9 cellular contexts compared by ENCODE assay signal in the genomic region with DNA sequence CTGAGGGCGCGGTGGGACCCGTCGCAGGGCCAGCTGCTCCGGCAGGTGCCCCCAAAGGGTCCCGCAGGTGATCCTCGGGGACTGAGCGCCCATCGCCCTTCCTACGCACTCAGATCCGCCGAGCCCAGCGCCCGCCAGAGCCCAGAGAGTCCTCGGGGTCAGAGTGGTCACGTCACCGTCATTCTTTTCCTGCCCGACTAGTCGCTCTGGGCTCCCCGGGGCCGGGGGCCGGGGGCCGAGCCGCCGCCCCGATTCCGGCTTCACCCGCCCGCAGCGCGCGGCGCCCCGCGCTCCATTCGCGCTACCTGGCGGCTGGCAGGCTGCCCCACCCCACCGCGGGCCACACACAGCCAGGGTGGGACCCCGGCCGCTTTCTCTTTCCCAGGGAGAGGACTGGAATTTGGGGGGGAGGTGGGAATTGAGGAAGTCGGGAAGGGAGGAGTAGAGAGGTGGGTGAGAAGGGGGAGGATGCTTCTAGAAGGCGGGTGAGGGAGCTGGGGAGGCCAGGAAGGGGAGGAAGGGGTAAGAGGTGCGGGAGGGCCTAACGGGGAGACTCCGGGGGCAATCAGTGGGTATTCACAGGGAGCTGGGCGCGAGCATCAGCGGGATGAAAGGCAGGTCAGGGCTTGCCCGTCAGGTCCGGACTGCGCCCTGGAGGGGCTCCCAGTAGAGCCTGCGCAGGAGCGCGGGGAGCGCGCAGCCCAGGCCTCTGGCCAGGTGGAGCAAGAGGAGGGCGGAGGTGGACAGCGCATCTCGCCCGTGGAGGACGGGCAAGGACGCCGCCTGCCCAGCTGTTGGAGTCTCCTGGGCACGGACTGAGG. TPM values are rescaled to one million over a fixed set of nuclear protein-coding genes. Genes with fewer than 3 reads are reported as not detected.
DNase-seq lines count a peak whose midpoint lies in the region; ATAC-seq and TF ChIP-seq lines count a peak whose summit lies in the region.
"Had no signal": no experiment of that assay in that cellular context is flagged by ENCODE, and none has a peak within 500 bp of the region (broad histone marks: within the 10 kb centered on the region; RNA-seq: fewer than 3 reads in every experiment).

No MANE protein-coding gene starts in this region.

- in situ Hi-C loops in GM13977 (cut with MboI; ENCODE audit: low pct_unique_long_range_greater_than_20kb, low sequenced_read_pairs, unreplicated experiment) = no loop called here

- H3K4me3 ChIP-seq in DOHH2 (ENCODE audit: low read length) = peak overlapping the region; percentile 47
- peak overlapping the region; percentile 43 for H3K4me3 ChIP-seq in colonic mucosa
- H3K4me3 ChIP-seq in lung = peak overlapping the region; percentile 23
- H3K4me3 ChIP-seq in tibial artery = peak overlapping the region; percentile 38 to 50
- H3K4me3 ChIP-seq: K562 had no signal

- H3K27me3 ChIP-seq in DOHH2 (ENCODE audit: control insufficient read depth, low read length) = peaks cover 50% of the 10 kb centered on the region
- H3K27me3 ChIP-seq in colonic mucosa = peaks cover 18% of the 10 kb centered on the region
- no peaks in the 10 kb centered on the region for H3K27me3 ChIP-seq in lung (ENCODE audit: control insufficient read depth, insufficient read depth)
- H3K27me3 ChIP-seq in tibial artery = peaks cover 6 to 64% of the 10 kb centered on the region in 2 donors

- no peaks in the 10 kb centered on the region for H3F3A ChIP-seq in DOHH2 (ENCODE audit: control insufficient read depth, insufficient read depth)

- peak; percentile 27 for ATAC-seq in lung (ENCODE audit: insufficient read depth, low FRiP score)
- ATAC-seq in GM19452 (IDR thresholded peaks at IDR 0.05; ENCODE audit: unreplicated experiment) = no peak
- ATAC-seq in GM21423 (IDR thresholded peaks at IDR 0.05; ENCODE audit: unreplicated experiment) = no peak
- ATAC-seq: K562 had no signal

- DNase-seq in NCI-H510A treated with DMSO at 0.1 percent for 48 hours (lab: John Stamatoyannopoulos, UW) (peak; percentile 67), colonic mucosa (peak; percentile 27), lung (ENCODE audit: low spot score) (no peak), tibial artery (no peak), GM13977 (ENCODE audit: low spot score) (no peak)

- H3K9me3 ChIP-seq in DOHH2 (ENCODE audit: control insufficient read depth, insufficient read depth, low read length) = no peaks in the 10 kb centered on the region
- no peaks in the 10 kb centered on the region for H3K9me3 ChIP-seq in colonic mucosa
- no peaks in the 10 kb centered on the region for H3K9me3 ChIP-seq in lung (ENCODE audit: control insufficient read depth in 2 of 2, insufficient read depth in 1 of 2, low read length in 1 of 2)
- no peaks in the 10 kb centered on the region for H3K9me3 ChIP-seq in tibial artery

- H3K4me2 ChIP-seq in DOHH2 (ENCODE audit: low read length) = peak overlapping the region; percentile 59

- H3K27ac ChIP-seq in DOHH2 (ENCODE audit: low read depth, low read length) (no peak overlapping the region), colonic mucosa (no peak overlapping the region), lung (ENCODE audit: low read depth in 1 of 2, low read length in 1 of 2) (peak overlapping the region; percentile 52 to 77), tibial artery (peak overlapping the region in 1 of 2 donors; percentile 39)

- 3 to 6% methylated on average over 66 of the region's 66 CpGs for WGBS in lung, 2 donors

- H3K9me2 ChIP-seq in DOHH2 (replicated peaks; ENCODE audit: control insufficient read depth, low read length) = no peaks in the 10 kb centered on the region

- no peak for TF ChIP-seq CTCF in DOHH2 (IDR thresholded peaks at IDR 0.05; ENCODE audit: low read depth, low read length, poor library complexity, severe bottlenecking)
- TF ChIP-seq CTCF in colonic mucosa (IDR thresholded peaks at IDR 0.05) = no peak
- no peak for TF ChIP-seq CTCF in lung (IDR thresholded peaks at IDR 0.05; ENCODE audit: control extremely low read depth, extremely low read depth)
- no peak for TF ChIP-seq CTCF in tibial artery (IDR thresholded peaks at IDR 0.05)
- TF ChIP-seq CTCF in GM13977 (IDR thresholded peaks at IDR 0.05; ENCODE audit: extremely low read depth, insufficient read depth, missing control alignments) = no peak

- H3K9ac ChIP-seq in colonic mucosa (ENCODE audit: low read depth in 2 of 2, low read length in 2 of 2) = peak overlapping the region; percentile 3 to 12

- H3K36me3 ChIP-seq in DOHH2 (ENCODE audit: control insufficient read depth, low read length) (no peaks in the 10 kb centered on the region), colonic mucosa (no peaks in the 10 kb centered on the region), lung (ENCODE audit: control insufficient read depth in 2 of 2, insufficient read depth in 2 of 2, low read length in 2 of 2) (no peaks in the 10 kb centered on the region), tibial artery (no peaks in the 10 kb centered on the region)

- H3K79me2 ChIP-seq in DOHH2 (ENCODE audit: control insufficient read depth, low read length) = no peaks in the 10 kb centered on the region

- H4K20me1 ChIP-seq in DOHH2 (ENCODE audit: control insufficient read depth, insufficient read depth, low read depth, low read length) = no peaks in the 10 kb centered on the region

- H3K4me1 ChIP-seq in DOHH2 (ENCODE audit: control insufficient read depth, low read length) = peaks cover 6% of the 10 kb centered on the region
- no peaks in the 10 kb centered on the region for H3K4me1 ChIP-seq in colonic mucosa
- H3K4me1 ChIP-seq in lung (ENCODE audit: control insufficient read depth in 2 of 2, insufficient read depth in 2 of 2, low read length in 2 of 2) = peaks cover 3 to 9% of the 10 kb centered on the region in 2 donors
- peaks cover 0 to 18% (median 11%) of the 10 kb centered on the region in 4 donors for H3K4me1 ChIP-seq in tibial artery

- intact Hi-C loops in colonic mucosa (cut with DNase I) (no loop called here), tibial artery (cut with DNase I; ENCODE audit: low total_unique reads) (no loop called here)

RNA-seq across cellular contexts. Expression of a gene that starts 36.0 kb away (rescaled TPM):
- total RNA-seq in colonic mucosa = 10 to 100 TPM; 40.1 to 64.2 TPM
- total RNA-seq in lung = 10 to 100 TPM; 10.7 to 20.5 TPM
- polyA plus RNA-seq in lung = 1 to 10 TPM; 3.1 to 4.7 TPM
- total RNA-seq: K562 had no signal
- polyA plus RNA-seq: K562 had no signal

Comparison
In these comparisons a context has a peak if more than half of its experiments do, and no peak if none do; other contexts are left out.
1. H3K27ac ChIP-seq: peak in lung (2 of 2); none in DOHH2 (single experiment) and colonic mucosa (single experiment).
2. DNase-seq: peak in NCI-H510A treated with DMSO at 0.1 percent for 48 hours (single experiment) and colonic mucosa (single experiment); none in lung (single experiment), tibial artery (0 of 2) and GM13977 (single experiment).
3. Peak in every context shown above with its lines, with median percentiles within 50 percentile points of each other: H3K4me3 ChIP-seq.